In the genomic region with DNA sequence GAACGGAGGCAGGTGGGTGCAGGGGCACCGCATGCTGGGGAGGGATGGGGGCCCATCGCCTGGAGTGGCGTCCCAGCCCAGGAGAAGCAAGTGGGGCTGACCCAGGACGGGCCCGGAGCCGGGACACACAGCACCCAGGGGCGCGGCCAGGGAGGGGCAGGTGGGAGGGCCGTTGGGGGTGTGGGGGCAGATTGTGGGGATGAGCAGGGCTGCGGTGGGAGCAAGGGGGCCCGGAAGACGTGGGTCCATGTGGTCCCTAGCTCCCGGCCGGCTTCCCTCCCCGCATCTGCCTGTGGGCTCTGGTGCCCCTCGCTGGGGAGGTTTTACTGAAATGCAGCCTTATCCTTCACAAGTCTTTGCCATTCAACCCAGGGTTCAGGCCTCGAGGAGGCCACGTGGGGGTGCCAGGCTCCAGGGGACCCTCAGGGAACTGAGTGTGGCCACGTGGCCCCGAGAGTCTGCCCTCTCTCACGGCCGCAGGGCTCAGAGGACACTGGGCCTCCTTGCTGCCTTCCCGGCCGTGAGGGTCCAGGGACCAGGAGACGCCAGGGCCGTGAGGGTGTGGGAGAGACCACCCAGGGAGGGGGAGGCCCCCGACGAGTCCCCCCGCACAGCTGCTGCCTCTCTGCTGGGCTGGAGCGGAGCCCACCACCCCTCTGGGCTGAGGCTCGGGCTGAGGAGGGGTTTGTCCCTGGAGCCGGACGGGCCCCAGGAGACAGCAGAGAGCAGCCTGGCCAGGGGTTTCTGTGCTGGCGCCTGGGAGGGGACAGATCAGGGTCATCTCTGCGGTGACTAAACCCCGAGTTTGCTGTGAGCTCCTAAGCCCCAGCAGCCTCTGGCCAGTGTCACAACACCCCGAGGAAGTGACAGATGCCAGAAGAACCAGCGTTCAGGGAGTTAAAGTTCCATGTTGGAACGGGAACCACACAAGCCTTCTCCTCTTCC, we compare ENCODE assay signal across 18 cellular contexts. TPM values are rescaled to one million over a fixed set of nuclear protein-coding genes. Genes with fewer than 3 reads are reported as not detected.
A peak's percentile ranks its signal among the peaks of the same experiment; 100 is the strongest.
DNase-seq lines count a peak whose midpoint lies in the region; ATAC-seq, FAIRE-seq and TF ChIP-seq lines count a peak whose summit lies in the region.
"Had no signal": no experiment of that assay in that cellular context is flagged by ENCODE, and none has a peak within 500 bp of the region (broad histone marks: within the 10 kb centered on the region; RNA-seq: fewer than 3 reads in every experiment).

No MANE protein-coding gene starts in this region.

- peaks cover 13% of the 10 kb centered on the region for H3K4me1 Mint-ChIP-seq in nephron progenitor cell
- H3K4me1 Mint-ChIP-seq in HFFc6 (ENCODE audit: low read depth), result no peaks in the 10 kb centered on the region

- H3K9me3 ChIP-seq in Karpas-422 (ENCODE audit: low read length) (no peaks in the 10 kb centered on the region), GM12878 (replicated peaks; ENCODE audit: control insufficient read depth, insufficient read depth, low read length) (no peaks in the 10 kb centered on the region)
- H3K9me3 ChIP-seq: A549, Caco-2, HAP-1 had no signal

- intact Hi-C loops in GM12878 (cut with micrococcal nuclease; ENCODE audit: unreplicated experiment), result no loop called here

- POLR2A ChIA-PET in GM12878 (lab: Charles Lee), result no interaction called here

- DNase-seq in GM06990 (ENCODE audit: extremely low read depth, insufficient read length) (no peak), Karpas-422 (peak; percentile 82), GM12878 (ENCODE audit: low read depth, low spot score) (no peak), nephron progenitor cell (peak; percentile 11), HFFc6 (no peak), DMS153 (lab: John Stamatoyannopoulos, UW) (no peak)
- DNase-seq in effector CD8-positive, alpha-beta T cell (lab: John Stamatoyannopoulos, UW), result no peak
- DNase-seq: Caco-2; CD4-positive, alpha-beta T cell; EL; KBM-7; NCI-H1417 treated with DMSO at 0.1 percent for 48 hours; NCI-H187 treated with DMSO at 0.1 percent for 48 hours; NCI-H526 had no signal

- H3K9ac ChIP-seq in Karpas-422 (ENCODE audit: low read length), result 0 out of 2 replicates have a peak overlapping the region, but pooled peaks have one; percentile 30
- H3K9ac ChIP-seq in GM12878 (ENCODE audit: control insufficient read depth, insufficient read depth, low read length), result no peak overlapping the region

- peak; percentile 38; the same call in 2 of the 3 replicates for ATAC-seq in GM12878
- ATAC-seq: Panc1 had no signal

- no peak overlapping the region for H3K4me3 Mint-ChIP-seq in nephron progenitor cell
- no peak overlapping the region for H3K4me3 Mint-ChIP-seq in HFFc6
- H3K4me3 Mint-ChIP-seq: CD4-positive, alpha-beta T cell had no signal

- H3K27ac ChIP-seq in Karpas-422 (ENCODE audit: low read length) (no peak overlapping the region), GM12878 (ENCODE audit: control insufficient read depth, insufficient read depth) (no peak overlapping the region)
- H3K27ac ChIP-seq: A549, SK-N-MC had no signal

- H3K79me2 ChIP-seq in Karpas-422 (ENCODE audit: low read length) (no peaks in the 10 kb centered on the region), GM12878 (ENCODE audit: control insufficient read depth, insufficient read depth, low read length) (no peaks in the 10 kb centered on the region)

- H3K9me3 Mint-ChIP-seq in nephron progenitor cell, result no peaks in the 10 kb centered on the region
- H3K9me3 Mint-ChIP-seq in HFFc6, result no peaks in the 10 kb centered on the region
- H3K9me3 Mint-ChIP-seq: CD4-positive, alpha-beta T cell had no signal

- TF ChIP-seq RAD21 in GM12878 (IDR thresholded peaks at IDR 0.05; ENCODE audit: insufficient read depth, low read depth, low read length), result no peak

- H3K4me1 ChIP-seq in Karpas-422 (ENCODE audit: low read length), result peaks cover 34% of the 10 kb centered on the region
- H3K4me1 ChIP-seq in GM12878 (ENCODE audit: control insufficient read depth, insufficient read depth, low read length), result no peaks in the 10 kb centered on the region
- H3K4me1 ChIP-seq: A549, Caco-2, HAP-1 had no signal

- WGBS in GM12878 (ENCODE audit: insufficient coverage, insufficient replicate concordance, low lambda C conversion rate, missing lambda C conversion rate), result 39% methylated on average over 30 of the region's 40 CpGs

- H3K27me3 ChIP-seq in GM06990 (replicated peaks; ENCODE audit: control insufficient read depth, insufficient read depth, low read length) (no peaks in the 10 kb centered on the region; the same call in 1 of the 2 replicates), Karpas-422 (ENCODE audit: low read length) (no peaks in the 10 kb centered on the region), GM12878 (replicated peaks in 1 of 2; ENCODE audit: control insufficient read depth in 2 of 2, insufficient read depth in 2 of 2, low read length in 1 of 2) (no peaks in the 10 kb centered on the region)

- TF ChIP-seq CTCF in GM06990 (IDR thresholded peaks at IDR 0.05; ENCODE audit: insufficient read depth, low read length, poor library complexity, severe bottlenecking) (peak; percentile 1), GM12878 (IDR thresholded peaks at IDR 0.05 in 2 of 3, conservative IDR thresholded peaks at IDR 0.05 in 1 of 3; ENCODE audit: control insufficient read depth in 2 of 3, extremely low read depth in 1 of 3, insufficient read depth in 1 of 3, low read depth in 3 of 3, low read length in 3 of 3) (no peak; a peak in 1 of 6 replicates), nephron progenitor cell (IDR thresholded peaks at IDR 0.05) (no peak), HFFc6 (IDR thresholded peaks at IDR 0.05) (no peak)

- H3K9me2 ChIP-seq in Karpas-422 (replicated peaks; ENCODE audit: insufficient read depth, low read length), result no peaks in the 10 kb centered on the region

- BruUV-seq in GM12878 (replicated peaks; lab: Mats Ljungman, UMichigan), result no TSS peak

- in situ Hi-C loops in GM12878 (cut with MboI), result no loop called here

- no peak overlapping the region for H3K4me2 ChIP-seq in Karpas-422 (ENCODE audit: low read depth, low read length, poor library complexity, severe bottlenecking)
- no peak overlapping the region for H3K4me2 ChIP-seq in GM12878 (ENCODE audit: control insufficient read depth, insufficient read depth)
- H3K4me2 ChIP-seq: A549 had no signal

- H4K20me1 ChIP-seq in Karpas-422 (ENCODE audit: insufficient read depth, low read depth, low read length) (no peaks in the 10 kb centered on the region), GM12878 (ENCODE audit: control insufficient read depth, insufficient read depth) (no peaks in the 10 kb centered on the region)

- H3K27ac Mint-ChIP-seq in nephron progenitor cell (no peak overlapping the region), HFFc6 (no peak overlapping the region)
- H3K27ac Mint-ChIP-seq: CD4-positive, alpha-beta T cell had no signal

- H3K36me3 Mint-ChIP-seq in nephron progenitor cell (ENCODE audit: low read depth) (no peaks in the 10 kb centered on the region), HFFc6 (ENCODE audit: low read depth) (no peaks in the 10 kb centered on the region)

- CTCF ChIA-PET in GM12878 (lab: Yijun Ruan, JAX), result no interaction called here

- RAD21 ChIA-PET in GM12878 (lab: Charles Lee; ENCODE audit: unreplicated experiment), result no interaction called here

- H3K27me3 Mint-ChIP-seq in nephron progenitor cell (ENCODE audit: low read depth, poor library complexity) (peaks cover 59% of the 10 kb centered on the region), HFFc6 (ENCODE audit: insufficient read depth) (peaks cover 15% of the 10 kb centered on the region)

- TF ChIP-seq EP300 in GM12878 (IDR thresholded peaks at IDR 0.05; ENCODE audit: borderline replicate concordance in 1 of 2, control insufficient read depth in 1 of 2, low read depth in 2 of 2, low read length in 2 of 2), result no peak

- SMC1A ChIA-PET in GM12878 (lab: Charles Lee; ENCODE audit: uncharacterized antibody, unreplicated experiment), result no interaction called here

- TF ChIP-seq POLR2A in GM12878 (IDR thresholded peaks at IDR 0.05; ENCODE audit: low read depth, low read length), result no peak

- H3K36me3 ChIP-seq in GM06990 (ENCODE audit: control insufficient read depth, insufficient read depth, low read length) (no peaks in the 10 kb centered on the region), Karpas-422 (ENCODE audit: insufficient read depth, low read length) (no peaks in the 10 kb centered on the region), GM12878 (ENCODE audit: control insufficient read depth in 2 of 2, insufficient read depth in 2 of 2, low read length in 1 of 2) (no peaks in the 10 kb centered on the region)
- H3K36me3 ChIP-seq: HAP-1 had no signal

- no peak overlapping the region for H2AFZ ChIP-seq in Karpas-422 (ENCODE audit: low read length)
- H2AFZ ChIP-seq in GM12878 (ENCODE audit: control insufficient read depth, low read depth, low read length), result no peak overlapping the region

- no peak overlapping the region for H3K4me3 ChIP-seq in GM06990 (replicated peaks; ENCODE audit: low read depth, low read length)
- H3K4me3 ChIP-seq in Karpas-422 (ENCODE audit: low read length), result no peak overlapping the region
- H3K4me3 ChIP-seq in GM12878, result no peak overlapping the region
- H3K4me3 ChIP-seq: A549, HAP-1, SK-N-MC had no signal

- no peak for FAIRE-seq in GM12878 (lab: Jason Lieb, UNC)
- FAIRE-seq: A549 had no signal

RNA-seq across cellular contexts. Expression of a gene that starts 35.2 kb away (rescaled TPM):
- 2.0 and 3.5 TPM in 2 replicates for total RNA-seq in Karpas-422 (2014; rRNA removed; shearing (Covaris generic); ENCODE audit: low replicate concordance)
- 4.6 TPM in 2 replicates for total RNA-seq in GM12878 (2013; cell fraction: nucleolus; rRNA removed)
- total RNA-seq in GM12878 (2014; rRNA removed) (2.8 and 3.2 TPM in 2 replicates), GM12878 (2014; rRNA removed; fragmentation: Illumina TruSeq; extraction: Trizol) (0.89 and 1.1 TPM in 2 replicates), GM12878 (2021) (2.3 and 2.5 TPM in 2 replicates)
- 1.1 TPM for polyA plus RNA-seq in GM12878 (2011; ENCODE audit: low read depth)
- polyA plus RNA-seq in GM12878 (2011; rRNA removed) (1.1 and 1.6 TPM in 2 replicates), GM12878 (2014; fragmentation: Illumina TruSeq; extraction: Trizol) (1.5 and 1.7 TPM in 2 replicates), GM12878 (2014; fragmentation: Nextera tagmentation; extraction: Ambion mirVana) (under 1 TPM in 1 of 2 experiments, not detected in 1; 0.04 TPM), GM12878 (2014; rRNA removed) (4.7 and 5.2 TPM in 2 replicates), GM12878 (2016; fragmentation: Nextera tagmentation; extraction: Ambion mirVana) (1 to 10 TPM; 2.9 to 3.1 TPM)
- 1.6 and 2.1 TPM in 2 replicates for polyA plus RNA-seq in GM12878 (2011; cell fraction: cytosol; rRNA removed)
- 4.8 and 5.6 TPM in 2 replicates for polyA plus RNA-seq in GM12878 (2011; cell fraction: nucleus; rRNA removed)
- 1.6 and 1.9 TPM in 2 replicates for polyA plus RNA-seq in GM12878 (2012)
- 0.44 and 0.82 TPM in 2 replicates for polyA minus RNA-seq in GM12878 (2011; rRNA and poly(A)+ RNA removed)
- polyA minus RNA-seq in GM12878 (2011; cell fraction: cytosol; rRNA and poly(A)+ RNA removed), result 0.62 TPM in 1 of 2 replicates, not detected in the other
- polyA minus RNA-seq in GM12878 (2011; cell fraction: nucleus; rRNA and poly(A)+ RNA removed), result 1.8 and 2.9 TPM in 2 replicates
- total RNA-seq in HFFc6 (2021; fragmentation: NEBNext Ultra II Directional; extraction: Animal tissue kit (Norgen Biotek cat#: 25700)), result under 1 TPM; 0.63 to 1.00 (median 0.74) TPM

RNA-seq across cellular contexts. Expression of a gene that starts 46.0 kb away (rescaled TPM):
- total RNA-seq in Karpas-422 (2014; rRNA removed; shearing (Covaris generic); ENCODE audit: low replicate concordance), result 24.4 and 39.8 TPM in 2 replicates
- total RNA-seq in GM12878 (2013; cell fraction: nucleolus; rRNA removed), result 139 and 145 TPM in 2 replicates
- total RNA-seq in GM12878 (2014; rRNA removed) (28.6 and 32.5 TPM in 2 replicates), GM12878 (2014; rRNA removed; fragmentation: Illumina TruSeq; extraction: Trizol) (22.4 and 25.4 TPM in 2 replicates), GM12878 (2021) (48.9 and 50.3 TPM in 2 replicates)
- polyA plus RNA-seq in GM12878 (2011; ENCODE audit: low read depth), result 26.9 TPM
- polyA plus RNA-seq in GM12878 (2011; rRNA removed) (16.4 and 22.6 TPM in 2 replicates), GM12878 (2014; fragmentation: Illumina TruSeq; extraction: Trizol) (18.5 and 24.8 TPM in 2 replicates), GM12878 (2014; fragmentation: Nextera tagmentation; extraction: Ambion mirVana) (1 to 10 TPM; 1.6 to 7.2 TPM), GM12878 (2014; rRNA removed) (30.5 and 33.2 TPM in 2 replicates), GM12878 (2016; fragmentation: Nextera tagmentation; extraction: Ambion mirVana) (10 to 100 TPM; 52.7 to 53.0 TPM)
- polyA plus RNA-seq in GM12878 (2011; cell fraction: cytosol; rRNA removed), result 24.5 and 26.9 TPM in 2 replicates
- 77.4 and 98.6 TPM in 2 replicates for polyA plus RNA-seq in GM12878 (2011; cell fraction: nucleus; rRNA removed)
- polyA plus RNA-seq in GM12878 (2012), result 40.4 and 47.5 TPM in 2 replicates
- 26.3 and 28.8 TPM in 2 replicates for polyA minus RNA-seq in GM12878 (2011; rRNA and poly(A)+ RNA removed)
- 10.8 and 14.6 TPM in 2 replicates for polyA minus RNA-seq in GM12878 (2011; cell fraction: cytosol; rRNA and poly(A)+ RNA removed)
- polyA minus RNA-seq in GM12878 (2011; cell fraction: nucleus; rRNA and poly(A)+ RNA removed), result 21.5 and 30.1 TPM in 2 replicates
- total RNA-seq in HFFc6 (2021; fragmentation: NEBNext Ultra II Directional; extraction: Animal tissue kit (Norgen Biotek cat#: 25700)), result 10 to 100 TPM; 46.8 to 54.1 (median 50.3) TPM

Comparison
In these comparisons a context has a peak if more than half of its experiments do, and no peak if none do; other contexts are left out.
1. DNase-seq: peak in Karpas-422 (single experiment) and nephron progenitor cell (single experiment); none in GM06990 (single experiment), GM12878 (single experiment), HFFc6 (single experiment), effector CD8-positive, alpha-beta T cell (single experiment) and DMS153 (single experiment).